1 cellular context compared by ENCODE assay signal in genomic region chr3:122942937-122943827, GRCh38.
A peak's percentile ranks its signal among the peaks of the same experiment; 100 is the strongest.
TF ChIP-seq lines count a peak whose summit lies in the region.

No MANE protein-coding gene starts in this region.

TF ChIP-seq in HepG2, 621 proteins besides CTCF, POLR2A, EP300 and RAD21 (continued from another document):
- TF ChIP-seq NR3C1 (CRISPR knock-in tag; IDR thresholded peaks at IDR 0.05) (no peak), SOX6 (IDR thresholded peaks at IDR 0.05) (no peak), SOX6 (CRISPR knock-in tag; IDR thresholded peaks at IDR 0.05) (no peak), MED13 (CRISPR knock-in tag; IDR thresholded peaks at IDR 0.05) (no peak), HOXA5 (CRISPR knock-in tag; IDR thresholded peaks at IDR 0.05) (0 out of 2 replicates have a peak, but pooled peaks have one; percentile 31), HNRNPL (IDR thresholded peaks at IDR 0.05; ENCODE audit: low read depth, low read length) (0 out of 2 replicates have a peak, but pooled peaks have one; percentile 73), JUN (CRISPR knock-in tag; IDR thresholded peaks at IDR 0.05) (no peak), ZNF777 (CRISPR knock-in tag; IDR thresholded peaks at IDR 0.05) (no peak; the same call in 1 of the 2 replicates)
